ENCODE assay signal across 21 cellular contexts in genomic region chr2:212328129-212328528, GRCh38.
"Had no signal": no experiment of that assay in that cellular context is flagged by ENCODE, and none has a peak within 500 bp of the region (broad histone marks: within the 10 kb centered on the region; RNA-seq: fewer than 3 reads in every experiment).

No MANE protein-coding gene starts in this region.

- FAIRE-seq: colon, pancreas had no signal

- H3K36me3 Mint-ChIP-seq: activated naive CD4-positive, alpha-beta T cell treated with anti-CD3 and anti-CD28 coated beads, Interleukin-2, amount 50 U/mL, for 72 hours; immature natural killer cell had no signal

- H3K9me3 ChIP-seq: body of pancreas, pancreas, tibial nerve, vagina had no signal

- ATAC-seq: activated CD8-positive, alpha-beta T cell treated with anti-CD3 and anti-CD28 coated beads for 36 hours; activated naive CD4-positive, alpha-beta T cell treated with anti-CD3 and anti-CD28 coated beads, Interleukin-2, amount 50 U/mL, for 72 hours; activated T-cell treated with anti-CD3 and anti-CD28 coated beads, Interleukin-2, amount 50 U/mL, for 4 hours; body of pancreas; foreskin keratinocyte; pancreas had no signal

- H3K27ac Mint-ChIP-seq: activated B cell treated with CpG ODN at 0.5 μM for 24 hours; activated CD8-positive, alpha-beta T cell treated with anti-CD3 and anti-CD28 coated beads for 36 hours; activated naive CD4-positive, alpha-beta T cell treated with anti-CD3 and anti-CD28 coated beads, Interleukin-2, amount 50 U/mL, for 72 hours; immature natural killer cell had no signal

- H3K4me3 ChIP-seq: body of pancreas, lung, pancreas, tibial nerve, vagina had no signal

- H3K27ac ChIP-seq: body of pancreas, foreskin keratinocyte, pancreas, tibial nerve, vagina had no signal

- H3K4me1 ChIP-seq: body of pancreas, foreskin keratinocyte, tibial nerve, vagina had no signal

- H3K27me3 ChIP-seq: body of pancreas, foreskin keratinocyte, pancreas, tibial nerve, vagina had no signal

- H3K4me1 Mint-ChIP-seq: activated B cell treated with CpG ODN at 0.5 μM for 24 hours, immature natural killer cell had no signal

- H3K27me3 Mint-ChIP-seq: activated B cell treated with CpG ODN at 0.5 μM for 24 hours; activated CD8-positive, alpha-beta T cell treated with anti-CD3 and anti-CD28 coated beads for 36 hours had no signal

- H3K36me3 ChIP-seq: pancreas, tibial nerve, vagina had no signal

- H3K9me3 Mint-ChIP-seq: activated CD8-positive, alpha-beta T cell treated with anti-CD3 and anti-CD28 coated beads for 36 hours had no signal

- DNase-seq: activated B cell treated with CpG ODN at 0.5 μM for 24 hours; activated CD4-positive, alpha-beta T cell treated with anti-CD3 and anti-CD28 coated beads for 48 hours; activated CD8-positive, alpha-beta T cell treated with anti-CD3 and anti-CD28 coated beads for 36 hours; activated gamma-delta T cell; activated T-cell treated with anti-CD3 and anti-CD28 coated beads, Interleukin-2, amount 50 U/mL, for 4 hours; amniotic stem cell; body of pancreas; caudate nucleus; foreskin keratinocyte; head of caudate nucleus; immature natural killer cell; midbrain; pancreas; stimulated activated CD4-positive, alpha-beta T cell treated with anti-CD3 and anti-CD28 coated beads, Interleukin-4, amount 100 ng/mL, for 24 hours; stimulated activated naive CD4-positive, alpha-beta T cell; T-helper 2 cell had no signal

- H3K4me3 Mint-ChIP-seq: activated B cell treated with CpG ODN at 0.5 μM for 24 hours; activated CD8-positive, alpha-beta T cell treated with anti-CD3 and anti-CD28 coated beads for 36 hours; activated T-cell treated with anti-CD3 and anti-CD28 coated beads, Interleukin-2, amount 50 U/mL, for 4 hours; immature natural killer cell had no signal
